In the genomic region with DNA sequence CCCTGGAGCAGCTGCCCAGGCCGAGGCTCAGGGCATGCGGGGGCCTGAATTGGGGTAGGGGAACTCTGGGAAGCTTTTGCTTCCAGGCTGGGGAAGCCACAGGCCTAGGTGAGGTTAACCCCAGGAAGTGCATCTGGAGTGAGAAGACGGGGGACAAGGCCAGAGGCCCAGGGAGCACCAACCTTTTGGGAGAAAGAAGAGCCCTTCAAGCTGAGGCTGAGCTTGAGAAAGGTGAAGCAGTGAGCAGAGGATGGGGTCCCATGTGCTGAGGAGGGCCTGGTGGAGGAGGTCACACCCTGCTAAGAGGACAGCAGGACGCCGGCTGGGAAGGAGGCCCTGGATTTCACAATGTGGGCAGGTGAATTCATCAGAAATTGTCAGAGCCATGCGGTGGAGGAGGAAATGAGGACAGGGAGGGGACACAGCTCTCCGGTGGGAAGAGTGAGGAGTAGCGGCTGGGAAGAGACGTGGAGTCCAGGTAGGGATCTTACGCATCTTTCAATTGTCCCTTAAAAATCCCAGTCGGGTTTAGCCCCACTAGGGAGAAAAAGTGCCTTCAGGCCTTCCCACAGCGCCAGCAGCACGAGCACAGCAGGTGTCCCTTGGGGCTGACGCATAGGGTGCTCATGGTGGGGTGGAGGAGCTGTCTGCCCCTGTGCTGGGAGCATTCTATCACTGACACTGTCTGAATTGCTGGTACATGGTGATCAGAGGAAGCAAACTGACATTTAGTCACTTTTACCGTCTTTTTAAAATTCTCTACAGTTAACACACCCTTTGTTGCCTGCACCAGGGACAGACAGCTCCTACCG, we compare ENCODE assay signal across 2 cellular contexts.
TF ChIP-seq lines count a peak whose summit lies in the region.

No MANE protein-coding gene starts in this region.

TF ChIP-seq in A549, 52 proteins besides CTCF, POLR2A, EP300 and RAD21 (continued from another document):
- TF ChIP-seq, protein P1, sequence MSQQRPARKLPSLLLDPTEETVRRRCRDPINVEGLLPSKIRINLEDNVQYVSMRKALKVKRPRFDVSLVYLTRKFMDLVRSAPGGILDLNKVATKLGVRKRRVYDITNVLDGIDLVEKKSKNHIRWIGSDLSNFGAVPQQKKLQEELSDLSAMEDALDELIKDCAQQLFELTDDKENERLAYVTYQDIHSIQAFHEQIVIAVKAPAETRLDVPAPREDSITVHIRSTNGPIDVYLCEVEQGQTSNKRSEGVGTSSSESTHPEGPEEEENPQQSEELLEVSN (IDR thresholded peaks at IDR 0.05; ENCODE audit: borderline replicate concordance, low read depth), result no peak

TF ChIP-seq in GM12878, 131 proteins besides CTCF, POLR2A, EP300 and RAD21 (continued from another document):
- TF ChIP-seq, protein P2, sequence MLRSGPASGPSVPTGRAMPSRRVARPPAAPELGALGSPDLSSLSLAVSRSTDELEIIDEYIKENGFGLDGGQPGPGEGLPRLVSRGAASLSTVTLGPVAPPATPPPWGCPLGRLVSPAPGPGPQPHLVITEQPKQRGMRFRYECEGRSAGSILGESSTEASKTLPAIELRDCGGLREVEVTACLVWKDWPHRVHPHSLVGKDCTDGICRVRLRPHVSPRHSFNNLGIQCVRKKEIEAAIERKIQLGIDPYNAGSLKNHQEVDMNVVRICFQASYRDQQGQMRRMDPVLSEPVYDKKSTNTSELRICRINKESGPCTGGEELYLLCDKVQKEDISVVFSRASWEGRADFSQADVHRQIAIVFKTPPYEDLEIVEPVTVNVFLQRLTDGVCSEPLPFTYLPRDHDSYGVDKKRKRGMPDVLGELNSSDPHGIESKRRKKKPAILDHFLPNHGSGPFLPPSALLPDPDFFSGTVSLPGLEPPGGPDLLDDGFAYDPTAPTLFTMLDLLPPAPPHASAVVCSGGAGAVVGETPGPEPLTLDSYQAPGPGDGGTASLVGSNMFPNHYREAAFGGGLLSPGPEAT (IDR thresholded peaks at IDR 0.05; ENCODE audit: low read depth), result no peak
- TF ChIP-seq NFXL1 (IDR thresholded peaks at IDR 0.05; ENCODE audit: borderline replicate concordance), result no peak
- TF ChIP-seq CREB1 (IDR thresholded peaks at IDR 0.05; ENCODE audit: low read depth), result no peak
